Comparison of ENCODE assay signal across 17 cellular contexts in genomic region chr2:101921319-101921960, GRCh38.
DNase-seq lines count a peak whose midpoint lies in the region; ATAC-seq and TF ChIP-seq lines count a peak whose summit lies in the region.
"Had no signal": no experiment of that assay in that cellular context is flagged by ENCODE, and none has a peak within 500 bp of the region (broad histone marks: within the 10 kb centered on the region; RNA-seq: fewer than 3 reads in every experiment).

No MANE protein-coding gene starts in this region.

- no peaks in the 10 kb centered on the region for H4K20me1 ChIP-seq in SK-N-SH (ENCODE audit: insufficient read depth)

- no peak overlapping the region for H3K4me3 Mint-ChIP-seq in activated CD4-positive, alpha-beta T cell treated with anti-CD3 and anti-CD28 coated beads for 36 hours
- no peak overlapping the region for H3K4me3 Mint-ChIP-seq in progenitor cell of endocrine pancreas (ENCODE audit: low read depth)
- H3K4me3 Mint-ChIP-seq: activated CD4-positive, alpha-beta memory T cell treated with anti-CD3 and anti-CD28 coated beads, Interleukin-2, amount 10 ng/mL, durations not matched to agents 7 days and 5 days; CD8-positive, alpha-beta memory T cell; nephron progenitor cell had no signal

- H3K27ac Mint-ChIP-seq in activated CD4-positive, alpha-beta T cell treated with anti-CD3 and anti-CD28 coated beads for 36 hours, result peak overlapping the region; percentile 63
- no peak overlapping the region for H3K27ac Mint-ChIP-seq in progenitor cell of endocrine pancreas
- H3K27ac Mint-ChIP-seq: activated CD4-positive, alpha-beta memory T cell treated with anti-CD3 and anti-CD28 coated beads, Interleukin-2, amount 10 ng/mL, durations not matched to agents 7 days and 5 days; CD8-positive, alpha-beta memory T cell; nephron progenitor cell had no signal

- no peak for TF ChIP-seq POLR2A in spleen (IDR thresholded peaks at IDR 0.05)

- intact Hi-C loops in activated CD4-positive, alpha-beta T cell treated with anti-CD3 and anti-CD28 coated beads for 36 hours (cut with DNase I, micrococcal nuclease), result no loop called here
- intact Hi-C loops in spleen (cut with DNase I; ENCODE audit: low total_unique reads), result no loop called here

- no peak for TF ChIP-seq CTCF in spleen (IDR thresholded peaks at IDR 0.05 in 8 of 11, conservative IDR thresholded peaks at IDR 0.05 in 3 of 11)
- no peak for TF ChIP-seq CTCF in progenitor cell of endocrine pancreas (IDR thresholded peaks at IDR 0.05; ENCODE audit: unreplicated experiment)
- TF ChIP-seq CTCF in SK-N-SH (IDR thresholded peaks at IDR 0.05), result no peak

- peaks cover 2% of the 10 kb centered on the region for H3K4me1 Mint-ChIP-seq in activated CD4-positive, alpha-beta T cell treated with anti-CD3 and anti-CD28 coated beads for 36 hours
- peaks cover 4% of the 10 kb centered on the region for H3K4me1 Mint-ChIP-seq in progenitor cell of endocrine pancreas (ENCODE audit: low read depth)
- H3K4me1 Mint-ChIP-seq: activated CD4-positive, alpha-beta memory T cell treated with anti-CD3 and anti-CD28 coated beads, Interleukin-2, amount 10 ng/mL, durations not matched to agents 7 days and 5 days; CD8-positive, alpha-beta memory T cell; nephron progenitor cell had no signal

- DNase-seq in activated CD4-positive, alpha-beta T cell treated with anti-CD3 and anti-CD28 coated beads for 36 hours, result peak; percentile 15
- DNase-seq in activated CD4-positive, alpha-beta T cell treated with anti-CD3 and anti-CD28 coated beads for 48 hours, result no peak
- DNase-seq in NOMO-1 treated with DMSO at 0.1 percent for 48 hours (lab: John Stamatoyannopoulos, UW; ENCODE audit: unreplicated experiment) (peak; percentile 99), globus pallidus (ENCODE audit: low spot score) (peak; percentile 49), spleen (no peak), H4 (ENCODE audit: low spot score) (no peak), progenitor cell of endocrine pancreas (ENCODE audit: low spot score, unreplicated experiment) (no peak), SK-N-SH (no peak)
- DNase-seq: activated CD4-positive, alpha-beta memory T cell treated with anti-CD3 and anti-CD28 coated beads, Interleukin-2, amount 10 ng/mL, durations not matched to agents 7 days and 5 days; CD8-positive, alpha-beta memory T cell; effector CD4-positive, alpha-beta T cell; NCI-H1417; NCI-H446 treated with DMSO at 0.1 percent for 48 hours; nephron progenitor cell; small intestine; T-helper 2 cell had no signal

- peaks cover 25% of the 10 kb centered on the region for H3K9me3 Mint-ChIP-seq in activated CD4-positive, alpha-beta T cell treated with anti-CD3 and anti-CD28 coated beads for 36 hours (ENCODE audit: low read depth)
- peaks cover 23% of the 10 kb centered on the region for H3K9me3 Mint-ChIP-seq in progenitor cell of endocrine pancreas (ENCODE audit: low read depth)

- no peaks in the 10 kb centered on the region for H3F3A ChIP-seq in SK-N-SH (replicated peaks; ENCODE audit: insufficient read depth)

- H3K4me3 ChIP-seq in spleen (peak overlapping the region in 1 of 8 donors; percentile 33), SK-N-SH (ENCODE audit: low read depth in 2 of 2, low read length in 1 of 2) (no peak overlapping the region)

- ATAC-seq in activated CD4-positive, alpha-beta T cell treated with anti-CD3 and anti-CD28 coated beads for 36 hours, result peak; percentile 47

- H3K79me2 ChIP-seq in SK-N-SH (ENCODE audit: insufficient read depth), result no peaks in the 10 kb centered on the region

- no peaks in the 10 kb centered on the region for H3K9me2 ChIP-seq in SK-N-SH

- peaks cover 0 to 32% (median 10%) of the 10 kb centered on the region in 6 donors for H3K4me1 ChIP-seq in spleen
- no peaks in the 10 kb centered on the region for H3K4me1 ChIP-seq in SK-N-SH (ENCODE audit: control insufficient read depth in 1 of 2, insufficient read depth in 2 of 2, low read depth in 1 of 2, low read length in 1 of 2)

- CTCF ChIA-PET in activated CD4-positive, alpha-beta T cell treated with anti-CD3 and anti-CD28 coated beads for 36 hours (lab: Charles Lee), result interaction anchor here (0.7 to 1.6 kb wide), 4 partner anchors 9 to 155 kb away, joined by 3 read pairs; no protein-coding TSS in a partner anchor
- CTCF ChIA-PET in SK-N-SH (lab: Yijun Ruan, JAX), result no interaction called here

- H3K9me3 ChIP-seq in spleen (peaks cover 0 to 37% (median 30%) of the 10 kb centered on the region in 8 donors), SK-N-SH (no peaks in the 10 kb centered on the region)

- WGBS in spleen, 5 donors, result 34 to 42% (median 38%) methylated on average over 5 of the region's 5 CpGs
- 26% methylated on average over 5 of the region's 5 CpGs for WGBS in SK-N-SH (ENCODE audit: low lambda C conversion rate)

- POLR2A ChIA-PET in activated CD4-positive, alpha-beta T cell treated with anti-CD3 and anti-CD28 coated beads for 36 hours (lab: Charles Lee), result interaction anchor here (0.7 kb wide), 1 partner anchor 294 kb away, joined by 3 read pairs; no protein-coding TSS in a partner anchor
- POLR2A ChIA-PET in SK-N-SH (lab: Yijun Ruan, JAX), result no interaction called here

- H3K27ac ChIP-seq in spleen (peak overlapping the region in 7 of 8 donors; percentile 49 to 91 (median 83)), SK-N-SH (ENCODE audit: low read depth in 2 of 2, low read length in 1 of 2) (no peak overlapping the region)
- H3K27ac ChIP-seq: 22Rv1 had no signal

- H3K27me3 ChIP-seq in spleen (replicated peaks in 1 of 7) (no peaks in the 10 kb centered on the region), SK-N-SH (ENCODE audit: insufficient read depth) (no peaks in the 10 kb centered on the region; the same call in 1 of the 2 replicates)

- no peak overlapping the region for H3K4me2 ChIP-seq in SK-N-SH

- H2AFZ ChIP-seq in SK-N-SH (ENCODE audit: low read depth), result no peak overlapping the region

- H3K27me3 Mint-ChIP-seq in activated CD4-positive, alpha-beta T cell treated with anti-CD3 and anti-CD28 coated beads for 36 hours, result peaks cover 5% of the 10 kb centered on the region
- no peaks in the 10 kb centered on the region for H3K27me3 Mint-ChIP-seq in progenitor cell of endocrine pancreas
- H3K27me3 Mint-ChIP-seq: activated CD4-positive, alpha-beta memory T cell treated with anti-CD3 and anti-CD28 coated beads, Interleukin-2, amount 10 ng/mL, durations not matched to agents 7 days and 5 days had no signal

- no peak for TF ChIP-seq EP300 in SK-N-SH (IDR thresholded peaks at IDR 0.05; ENCODE audit: borderline replicate concordance in 1 of 2, low read depth in 1 of 2, low read length in 1 of 2)

- no peak for TF ChIP-seq RAD21 in SK-N-SH (IDR thresholded peaks at IDR 0.05; ENCODE audit: low read length)

- peaks cover 5% of the 10 kb centered on the region for H3K36me3 Mint-ChIP-seq in activated CD4-positive, alpha-beta T cell treated with anti-CD3 and anti-CD28 coated beads for 36 hours (ENCODE audit: low read depth)
- H3K36me3 Mint-ChIP-seq in progenitor cell of endocrine pancreas (ENCODE audit: insufficient read depth), result peaks cover 2% of the 10 kb centered on the region

- no peaks in the 10 kb centered on the region for H3K36me3 ChIP-seq in spleen
- H3K36me3 ChIP-seq in SK-N-SH (replicated peaks in 1 of 2; ENCODE audit: control insufficient read depth in 1 of 2, insufficient read depth in 2 of 2, low read length in 1 of 2), result no peaks in the 10 kb centered on the region

- no peak overlapping the region for H3K9ac ChIP-seq in SK-N-SH

TF ChIP-seq in SK-N-SH, 30 proteins besides CTCF, POLR2A, EP300 and RAD21:
- TF ChIP-seq FOXM1 (IDR thresholded peaks at IDR 0.05; ENCODE audit: low read depth) (no peak), GABPA (IDR thresholded peaks at IDR 0.05; ENCODE audit: low read depth) (no peak), TEAD4 (IDR thresholded peaks at IDR 0.05; ENCODE audit: borderline replicate concordance, insufficient read depth) (no peak), MEF2A (IDR thresholded peaks at IDR 0.05; ENCODE audit: borderline replicate concordance, low read depth) (no peak)

Comparison
In these comparisons a context has a peak if more than half of its experiments do, and no peak if none do; other contexts are left out.
1. DNase-seq: peak in activated CD4-positive, alpha-beta T cell treated with anti-CD3 and anti-CD28 coated beads for 36 hours (single experiment), NOMO-1 treated with DMSO at 0.1 percent for 48 hours (single experiment) and globus pallidus (single experiment); none in activated CD4-positive, alpha-beta T cell treated with anti-CD3 and anti-CD28 coated beads for 48 hours (single experiment), spleen (single experiment), H4 (single experiment), progenitor cell of endocrine pancreas (single experiment) and SK-N-SH (single experiment).
2. H3K27ac ChIP-seq: peak in spleen (7 of 8); none in SK-N-SH (0 of 2).